ENCODE assay signal across 30 cellular contexts in the genomic region with DNA sequence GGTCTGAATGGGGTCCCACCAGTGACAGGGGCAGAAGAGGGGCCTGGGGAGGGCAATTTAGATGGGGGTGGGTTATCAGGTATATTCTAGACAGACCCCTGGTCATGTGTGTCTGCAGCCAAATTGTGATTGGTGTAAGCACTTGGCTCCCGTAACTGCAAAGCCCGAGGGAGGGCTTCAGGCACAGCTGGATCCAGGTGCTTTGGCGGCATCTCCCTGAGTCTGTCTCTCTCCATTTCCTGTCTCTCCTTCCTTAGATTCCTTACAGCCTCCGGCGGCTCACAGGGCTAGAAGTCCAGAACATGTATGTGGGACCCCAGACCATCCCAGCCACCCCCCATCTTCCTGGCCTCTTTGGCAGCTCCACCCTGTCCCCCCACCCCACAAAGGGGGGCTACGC. TPM values are rescaled to one million over a fixed set of nuclear protein-coding genes. Genes with fewer than 3 reads are reported as not detected.
"Had no signal": no experiment of that assay in that cellular context is flagged by ENCODE, and none has a peak within 500 bp of the region (broad histone marks: within the 10 kb centered on the region; RNA-seq: fewer than 3 reads in every experiment).

No MANE protein-coding gene starts in this region.

- H3K4me3 ChIP-seq: adrenal gland, body of pancreas, coronary artery, gastroesophageal sphincter, hepatocyte, mucosa of descending colon, skin epidermis, thoracic aorta had no signal

- H3K4me1 ChIP-seq: body of pancreas, gastroesophageal sphincter had no signal

- DNase-seq: activated CD4-positive, alpha-beta T cell treated with anti-CD3 and anti-CD28 coated beads, Interleukin-2, amount 50 U/mL, for 1 hour; activated CD4-positive, CD25-positive, alpha-beta regulatory T cell treated with anti-CD3 and anti-CD28 coated beads, Interleukin-2, amount 50 U/mL, for 72 hours; activated CD8-positive, alpha-beta T cell treated with anti-CD3 and anti-CD28 coated beads for 36 hours; activated naive CD4-positive, alpha-beta T cell; activated T-cell treated with anti-CD3 and anti-CD28 coated beads, Interleukin-2, amount 50 U/mL, for 72 hours; adrenal gland; aorta; body of pancreas; left cardiac atrium; left ventricle myocardium superior; mucosa of descending colon; stimulated activated CD4-positive, alpha-beta T cell treated with anti-CD3 and anti-CD28 coated beads, Interleukin-12 subunit alpha, Interleukin-12 subunit beta, amount 100 ng/mL, for 4 hours; stimulated activated CD4-positive, alpha-beta T cell treated with anti-CD3 and anti-CD28 coated beads, Interleukin-4, amount 100 ng/mL, for 1 hour; T-helper 9 cell; trophoblast cell had no signal

- H3K27me3 ChIP-seq: adrenal gland, body of pancreas, gastroesophageal sphincter, hepatocyte had no signal

- H3K4me3 Mint-ChIP-seq: activated CD8-positive, alpha-beta T cell treated with anti-CD3 and anti-CD28 coated beads for 36 hours; activated T-cell treated with anti-CD3 and anti-CD28 coated beads, Interleukin-2, amount 50 U/mL, for 72 hours; stimulated activated naive CD8-positive, alpha-beta T cell treated with anti-CD3 and anti-CD28 coated beads, Interleukin-15, Interleukin-2, amounts not matched to agents 100 ng/mL and 50 ng/mL, for 24 hours; T-helper 1 cell treated with Interleukin-12 subunit alpha and Interleukin-12 subunit beta and Interleukin-4 antibody, amounts not matched to agents 30 μg/mL and 1 μg/mL, for 36 hours had no signal

- H3K27ac ChIP-seq: adrenal gland, body of pancreas, coronary artery, gastroesophageal sphincter, hepatocyte, thoracic aorta had no signal

- ATAC-seq: activated CD8-positive, alpha-beta T cell treated with anti-CD3 and anti-CD28 coated beads for 36 hours; activated naive CD4-positive, alpha-beta T cell treated with anti-CD3 and anti-CD28 coated beads, Interleukin-2, amount 50 U/mL, for 72 hours; activated T-cell treated with anti-CD3 and anti-CD28 coated beads, Interleukin-2, amount 50 U/mL, for 72 hours; body of pancreas; gastroesophageal sphincter; left cardiac atrium; left ventricle myocardium superior; mucosa of descending colon; natural killer cell treated with Interleukin-12 subunit alpha and Interleukin-12 subunit beta and Interleukin-15 and Interleukin-18, amount 100 ng/mL, for 72 hours; sciatic nerve had no signal

- H3K27ac Mint-ChIP-seq: activated CD8-positive, alpha-beta T cell treated with anti-CD3 and anti-CD28 coated beads for 36 hours; activated T-cell treated with anti-CD3 and anti-CD28 coated beads, Interleukin-2, amount 50 U/mL, for 72 hours; natural killer cell treated with Interleukin-12 subunit alpha and Interleukin-12 subunit beta and Interleukin-15 and Interleukin-18, amount 100 ng/mL, for 72 hours; T-helper 1 cell treated with Interleukin-12 subunit alpha and Interleukin-12 subunit beta and Interleukin-4 antibody, amounts not matched to agents 30 μg/mL and 1 μg/mL, for 36 hours had no signal

- H3K9me3 Mint-ChIP-seq: activated CD8-positive, alpha-beta T cell treated with anti-CD3 and anti-CD28 coated beads for 36 hours; activated naive CD4-positive, alpha-beta T cell treated with anti-CD3 and anti-CD28 coated beads, Interleukin-2, amount 50 U/mL, for 72 hours; activated T-cell treated with anti-CD3 and anti-CD28 coated beads, Interleukin-2, amount 50 U/mL, for 72 hours; natural killer cell treated with Interleukin-12 subunit alpha and Interleukin-12 subunit beta and Interleukin-15 and Interleukin-18, amount 100 ng/mL, for 72 hours; stimulated activated naive CD8-positive, alpha-beta T cell treated with anti-CD3 and anti-CD28 coated beads, Interleukin-15, Interleukin-2, amounts not matched to agents 100 ng/mL and 50 ng/mL, for 24 hours; T-helper 1 cell treated with Interleukin-12 subunit alpha and Interleukin-12 subunit beta and Interleukin-4 antibody, amounts not matched to agents 30 μg/mL and 1 μg/mL, for 36 hours had no signal

- H3K9me3 ChIP-seq: adrenal gland, body of pancreas, gastroesophageal sphincter, mucosa of descending colon, thoracic aorta had no signal

- H3K27me3 Mint-ChIP-seq: activated CD8-positive, alpha-beta T cell treated with anti-CD3 and anti-CD28 coated beads for 36 hours; natural killer cell treated with Interleukin-12 subunit alpha and Interleukin-12 subunit beta and Interleukin-15 and Interleukin-18, amount 100 ng/mL, for 72 hours; progenitor cell of endocrine pancreas; stimulated activated naive CD8-positive, alpha-beta T cell treated with anti-CD3 and anti-CD28 coated beads, Interleukin-15, Interleukin-2, amounts not matched to agents 100 ng/mL and 50 ng/mL, for 24 hours had no signal

RNA-seq across cellular contexts. Expression of gene MEIS3, which starts 38.8 kb away (rescaled TPM):
- total RNA-seq: activated CD8-positive, alpha-beta T cell treated with anti-CD3 and anti-CD28 coated beads for 36 hours; natural killer cell treated with Interleukin-12 subunit alpha and Interleukin-12 subunit beta and Interleukin-15 and Interleukin-18, amount 100 ng/mL, for 72 hours had no signal
- polyA plus RNA-seq: endothelial cell of umbilical vein had no signal

RNA-seq across cellular contexts. Expression of gene C5AR2, which starts 48.6 kb away (rescaled TPM):
- total RNA-seq: activated naive CD4-positive, alpha-beta T cell treated with anti-CD3 and anti-CD28 coated beads, Interleukin-2, amount 50 U/mL, for 72 hours; activated T-cell treated with anti-CD3 and anti-CD28 coated beads, Interleukin-2, amount 50 U/mL, for 72 hours; endothelial cell of umbilical vein; fibroblast of villous mesenchyme; myocyte; progenitor cell of endocrine pancreas had no signal
- polyA plus RNA-seq: endothelial cell of umbilical vein, hepatocyte, keratinocyte had no signal
